1 cellular context compared by ENCODE assay signal in the genomic region with DNA sequence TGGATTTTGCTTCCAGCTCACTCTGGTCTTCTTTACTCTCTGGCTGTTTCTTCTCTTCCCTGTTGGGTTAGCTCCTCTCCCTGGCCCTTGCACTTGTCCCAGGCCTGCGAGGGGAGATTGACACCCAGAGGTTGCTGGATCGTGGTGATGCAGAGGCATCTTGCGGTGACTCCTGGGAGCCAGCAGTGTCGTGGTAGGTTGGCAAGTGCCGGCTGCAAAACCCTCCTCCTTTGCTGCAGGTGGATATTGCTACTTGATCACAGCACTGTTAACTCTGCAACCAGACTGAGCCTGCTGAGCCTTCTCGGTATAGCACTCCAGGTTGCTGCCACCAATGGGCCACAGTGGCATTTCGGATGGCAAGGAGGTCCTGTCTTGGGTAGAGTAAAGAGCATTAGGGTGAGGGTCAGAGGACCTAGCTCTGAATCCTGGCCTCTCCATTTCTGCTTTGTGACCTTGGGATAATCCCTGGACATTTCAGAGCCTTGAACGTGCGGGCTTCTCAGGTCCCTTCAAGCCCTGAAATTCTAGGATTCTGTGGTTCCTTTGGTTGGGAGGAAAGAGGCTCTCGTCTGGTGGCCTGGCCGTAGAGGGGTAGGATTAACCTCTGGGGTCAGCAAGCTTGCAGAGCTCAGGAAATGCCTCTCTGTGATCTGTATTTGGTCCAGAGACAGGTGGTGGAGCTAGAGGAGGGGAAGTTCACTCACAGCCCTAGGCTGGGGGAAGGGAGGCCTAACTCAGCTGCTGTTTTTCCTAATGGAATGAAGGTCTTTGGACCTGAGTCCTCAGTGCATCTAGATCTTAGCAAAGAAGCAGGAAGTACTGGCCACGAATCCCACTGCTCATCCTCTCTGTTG.
TF ChIP-seq lines count a peak whose summit lies in the region.

No MANE protein-coding gene starts in this region.

TF ChIP-seq in HepG2, 621 proteins besides CTCF, POLR2A, EP300 and RAD21 (continued from another document and continues in another):
- TF ChIP-seq, protein P1, sequence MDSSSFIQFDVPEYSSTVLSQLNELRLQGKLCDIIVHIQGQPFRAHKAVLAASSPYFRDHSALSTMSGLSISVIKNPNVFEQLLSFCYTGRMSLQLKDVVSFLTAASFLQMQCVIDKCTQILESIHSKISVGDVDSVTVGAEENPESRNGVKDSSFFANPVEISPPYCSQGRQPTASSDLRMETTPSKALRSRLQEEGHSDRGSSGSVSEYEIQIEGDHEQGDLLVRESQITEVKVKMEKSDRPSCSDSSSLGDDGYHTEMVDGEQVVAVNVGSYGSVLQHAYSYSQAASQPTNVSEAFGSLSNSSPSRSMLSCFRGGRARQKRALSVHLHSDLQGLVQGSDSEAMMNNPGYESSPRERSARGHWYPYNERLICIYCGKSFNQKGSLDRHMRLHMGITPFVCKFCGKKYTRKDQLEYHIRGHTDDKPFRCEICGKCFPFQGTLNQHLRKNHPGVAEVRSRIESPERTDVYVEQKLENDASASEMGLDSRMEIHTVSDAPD (CRISPR knock-in tag; IDR thresholded peaks at IDR 0.05), result 0 out of 2 replicates have a peak, but pooled peaks have one; percentile 43
- TF ChIP-seq MEF2D (CRISPR knock-in tag; IDR thresholded peaks at IDR 0.05), result 0 out of 2 replicates have a peak, but pooled peaks have one; percentile 44
- TF ChIP-seq ZNF207 (IDR thresholded peaks at IDR 0.05; ENCODE audit: borderline replicate concordance), result no peak
- TF ChIP-seq ZNF3 (CRISPR knock-in tag; IDR thresholded peaks at IDR 0.05), result no peak
- TF ChIP-seq, protein P2, sequence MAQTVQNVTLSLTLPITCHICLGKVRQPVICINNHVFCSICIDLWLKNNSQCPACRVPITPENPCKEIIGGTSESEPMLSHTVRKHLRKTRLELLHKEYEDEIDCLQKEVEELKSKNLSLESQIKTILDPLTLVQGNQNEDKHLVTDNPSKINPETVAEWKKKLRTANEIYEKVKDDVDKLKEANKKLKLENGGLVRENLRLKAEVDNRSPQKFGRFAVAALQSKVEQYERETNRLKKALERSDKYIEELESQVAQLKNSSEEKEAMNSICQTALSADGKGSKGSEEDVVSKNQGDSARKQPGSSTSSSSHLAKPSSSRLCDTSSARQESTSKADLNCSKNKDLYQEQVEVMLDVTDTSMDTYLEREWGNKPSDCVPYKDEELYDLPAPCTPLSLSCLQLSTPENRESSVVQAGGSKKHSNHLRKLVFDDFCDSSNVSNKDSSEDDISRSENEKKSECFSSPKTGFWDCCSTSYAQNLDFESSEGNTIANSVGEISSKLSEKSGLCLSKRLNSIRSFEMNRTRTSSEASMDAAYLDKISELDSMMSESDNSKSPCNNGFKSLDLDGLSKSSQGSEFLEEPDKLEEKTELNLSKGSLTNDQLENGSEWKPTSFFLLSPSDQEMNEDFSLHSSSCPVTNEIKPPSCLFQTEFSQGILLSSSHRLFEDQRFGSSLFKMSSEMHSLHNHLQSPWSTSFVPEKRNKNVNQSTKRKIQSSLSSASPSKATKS (CRISPR knock-in tag; IDR thresholded peaks at IDR 0.05), result no peak
- TF ChIP-seq RFX5 (IDR thresholded peaks at IDR 0.05; ENCODE audit: low read depth, low read length), result no peak
- TF ChIP-seq ZNF777 (CRISPR knock-in tag; IDR thresholded peaks at IDR 0.05), result no peak
- TF ChIP-seq KDM6A (CRISPR knock-in tag; IDR thresholded peaks at IDR 0.05; ENCODE audit: low read depth), result peak; percentile 47; the same call in 1 of the 2 replicates
- TF ChIP-seq, protein P3, sequence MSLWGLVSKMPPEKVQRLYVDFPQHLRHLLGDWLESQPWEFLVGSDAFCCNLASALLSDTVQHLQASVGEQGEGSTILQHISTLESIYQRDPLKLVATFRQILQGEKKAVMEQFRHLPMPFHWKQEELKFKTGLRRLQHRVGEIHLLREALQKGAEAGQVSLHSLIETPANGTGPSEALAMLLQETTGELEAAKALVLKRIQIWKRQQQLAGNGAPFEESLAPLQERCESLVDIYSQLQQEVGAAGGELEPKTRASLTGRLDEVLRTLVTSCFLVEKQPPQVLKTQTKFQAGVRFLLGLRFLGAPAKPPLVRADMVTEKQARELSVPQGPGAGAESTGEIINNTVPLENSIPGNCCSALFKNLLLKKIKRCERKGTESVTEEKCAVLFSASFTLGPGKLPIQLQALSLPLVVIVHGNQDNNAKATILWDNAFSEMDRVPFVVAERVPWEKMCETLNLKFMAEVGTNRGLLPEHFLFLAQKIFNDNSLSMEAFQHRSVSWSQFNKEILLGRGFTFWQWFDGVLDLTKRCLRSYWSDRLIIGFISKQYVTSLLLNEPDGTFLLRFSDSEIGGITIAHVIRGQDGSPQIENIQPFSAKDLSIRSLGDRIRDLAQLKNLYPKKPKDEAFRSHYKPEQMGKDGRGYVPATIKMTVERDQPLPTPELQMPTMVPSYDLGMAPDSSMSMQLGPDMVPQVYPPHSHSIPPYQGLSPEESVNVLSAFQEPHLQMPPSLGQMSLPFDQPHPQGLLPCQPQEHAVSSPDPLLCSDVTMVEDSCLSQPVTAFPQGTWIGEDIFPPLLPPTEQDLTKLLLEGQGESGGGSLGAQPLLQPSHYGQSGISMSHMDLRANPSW (CRISPR knock-in tag; IDR thresholded peaks at IDR 0.05; ENCODE audit: borderline replicate concordance), result 0 out of 2 replicates have a peak, but pooled peaks have one; percentile 37
- peak; percentile 14 for TF ChIP-seq SMC3 (IDR thresholded peaks at IDR 0.05; ENCODE audit: low read length)
- TF ChIP-seq, protein P4, sequence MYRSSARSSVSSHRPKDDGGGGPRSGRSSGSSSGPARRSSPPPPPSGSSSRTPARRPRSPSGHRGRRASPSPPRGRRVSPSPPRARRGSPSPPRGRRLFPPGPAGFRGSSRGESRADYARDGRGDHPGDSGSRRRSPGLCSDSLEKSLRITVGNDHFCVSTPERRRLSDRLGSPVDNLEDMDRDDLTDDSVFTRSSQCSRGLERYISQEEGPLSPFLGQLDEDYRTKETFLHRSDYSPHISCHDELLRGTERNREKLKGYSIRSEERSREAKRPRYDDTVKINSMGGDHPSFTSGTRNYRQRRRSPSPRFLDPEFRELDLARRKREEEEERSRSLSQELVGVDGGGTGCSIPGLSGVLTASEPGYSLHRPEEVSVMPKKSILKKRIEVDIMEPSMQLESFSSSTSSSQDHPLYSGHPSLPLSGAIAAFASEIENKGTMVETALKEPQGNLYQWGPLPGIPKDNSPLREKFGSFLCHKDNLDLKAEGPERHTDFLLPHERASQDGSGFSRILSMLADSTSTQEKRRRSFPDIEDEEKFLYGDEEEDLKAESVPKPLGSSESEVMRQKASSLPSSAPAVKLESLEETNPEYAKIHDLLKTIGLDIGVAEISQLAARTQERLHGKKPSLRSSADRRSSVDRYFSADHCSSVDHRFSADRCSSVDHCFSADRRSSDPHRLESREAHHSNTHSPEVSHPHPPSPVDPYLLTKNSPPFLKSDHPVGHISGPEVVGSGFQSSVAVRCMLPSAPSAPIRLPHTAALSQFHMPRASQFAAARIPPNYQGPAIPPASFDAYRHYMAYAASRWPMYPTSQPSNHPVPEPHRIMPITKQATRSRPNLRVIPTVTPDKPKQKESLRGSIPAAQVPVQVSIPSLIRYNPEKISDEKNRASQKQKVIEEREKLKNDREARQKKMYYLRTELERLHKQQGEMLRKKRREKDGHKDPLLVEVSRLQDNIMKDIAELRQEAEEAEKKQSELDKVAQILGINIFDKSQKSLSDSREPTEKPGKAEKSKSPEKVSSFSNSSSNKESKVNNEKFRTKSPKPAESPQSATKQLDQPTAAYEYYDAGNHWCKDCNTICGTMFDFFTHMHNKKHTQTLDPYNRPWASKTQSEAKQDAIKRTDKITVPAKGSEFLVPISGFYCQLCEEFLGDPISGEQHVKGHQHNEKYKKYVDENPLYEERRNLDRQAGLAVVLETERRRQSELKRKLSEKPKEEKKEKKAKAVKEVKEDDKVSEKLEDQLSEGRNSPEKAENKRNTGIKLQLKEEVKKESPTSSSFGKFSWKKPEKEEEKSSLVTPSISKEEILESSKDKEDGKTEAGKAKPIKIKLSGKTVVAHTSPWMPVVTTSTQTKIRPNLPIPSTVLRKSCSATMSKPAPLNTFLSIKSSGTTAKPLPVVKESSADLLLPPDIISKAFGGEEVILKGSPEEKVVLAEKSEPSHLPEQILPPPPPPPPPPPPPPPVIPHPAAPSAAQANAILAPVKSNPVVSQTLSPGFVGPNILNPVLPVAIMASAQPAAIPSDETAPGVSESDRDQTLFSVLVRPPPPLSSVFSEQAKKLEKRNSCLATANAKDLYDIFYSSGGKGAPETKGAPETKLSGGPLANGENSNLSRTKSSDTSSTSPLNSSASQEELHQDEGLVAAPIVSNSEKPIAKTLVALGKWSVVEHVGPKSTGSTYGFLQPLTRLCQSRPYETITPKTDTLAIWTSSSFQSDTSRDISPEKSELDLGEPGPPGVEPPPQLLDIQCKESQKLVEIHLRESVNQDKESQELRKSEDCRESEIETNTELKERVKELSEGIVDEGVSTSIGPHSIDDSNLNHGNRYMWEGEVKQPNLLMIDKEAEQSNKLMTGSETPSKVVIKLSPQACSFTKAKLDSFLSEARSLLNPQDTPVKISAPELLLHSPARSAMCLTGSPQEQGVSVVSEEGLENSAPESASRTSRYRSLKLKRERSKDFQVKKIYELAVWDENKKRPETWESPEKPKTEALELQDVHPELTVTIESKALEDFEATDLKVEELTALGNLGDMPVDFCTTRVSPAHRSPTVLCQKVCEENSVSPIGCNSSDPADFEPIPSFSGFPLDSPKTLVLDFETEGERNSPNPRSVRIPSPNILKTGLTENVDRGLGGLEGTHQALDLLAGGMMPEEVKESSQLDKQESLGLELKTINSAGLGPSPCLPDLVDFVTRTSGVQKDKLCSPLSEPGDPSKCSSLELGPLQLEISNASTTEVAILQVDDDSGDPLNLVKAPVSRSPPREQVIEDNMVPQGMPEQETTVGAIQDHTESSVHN (CRISPR knock-in tag; IDR thresholded peaks at IDR 0.05), result no peak
- TF ChIP-seq, protein P5, sequence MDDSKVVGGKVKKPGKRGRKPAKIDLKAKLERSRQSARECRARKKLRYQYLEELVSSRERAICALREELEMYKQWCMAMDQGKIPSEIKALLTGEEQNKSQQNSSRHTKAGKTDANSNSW (CRISPR knock-in tag; IDR thresholded peaks at IDR 0.05; ENCODE audit: borderline replicate concordance), result no peak
- no peak for TF ChIP-seq PAF1 (CRISPR knock-in tag; IDR thresholded peaks at IDR 0.05)
- TF ChIP-seq CCAR2 (optimal IDR thresholded peaks at IDR 0.05; ENCODE audit: low read depth, low read length), result no peak
- TF ChIP-seq SOX5 (CRISPR knock-in tag; IDR thresholded peaks at IDR 0.05; ENCODE audit: borderline replicate concordance), result peak; percentile 74; the same call in 1 of the 2 replicates
- TF ChIP-seq, protein P6, sequence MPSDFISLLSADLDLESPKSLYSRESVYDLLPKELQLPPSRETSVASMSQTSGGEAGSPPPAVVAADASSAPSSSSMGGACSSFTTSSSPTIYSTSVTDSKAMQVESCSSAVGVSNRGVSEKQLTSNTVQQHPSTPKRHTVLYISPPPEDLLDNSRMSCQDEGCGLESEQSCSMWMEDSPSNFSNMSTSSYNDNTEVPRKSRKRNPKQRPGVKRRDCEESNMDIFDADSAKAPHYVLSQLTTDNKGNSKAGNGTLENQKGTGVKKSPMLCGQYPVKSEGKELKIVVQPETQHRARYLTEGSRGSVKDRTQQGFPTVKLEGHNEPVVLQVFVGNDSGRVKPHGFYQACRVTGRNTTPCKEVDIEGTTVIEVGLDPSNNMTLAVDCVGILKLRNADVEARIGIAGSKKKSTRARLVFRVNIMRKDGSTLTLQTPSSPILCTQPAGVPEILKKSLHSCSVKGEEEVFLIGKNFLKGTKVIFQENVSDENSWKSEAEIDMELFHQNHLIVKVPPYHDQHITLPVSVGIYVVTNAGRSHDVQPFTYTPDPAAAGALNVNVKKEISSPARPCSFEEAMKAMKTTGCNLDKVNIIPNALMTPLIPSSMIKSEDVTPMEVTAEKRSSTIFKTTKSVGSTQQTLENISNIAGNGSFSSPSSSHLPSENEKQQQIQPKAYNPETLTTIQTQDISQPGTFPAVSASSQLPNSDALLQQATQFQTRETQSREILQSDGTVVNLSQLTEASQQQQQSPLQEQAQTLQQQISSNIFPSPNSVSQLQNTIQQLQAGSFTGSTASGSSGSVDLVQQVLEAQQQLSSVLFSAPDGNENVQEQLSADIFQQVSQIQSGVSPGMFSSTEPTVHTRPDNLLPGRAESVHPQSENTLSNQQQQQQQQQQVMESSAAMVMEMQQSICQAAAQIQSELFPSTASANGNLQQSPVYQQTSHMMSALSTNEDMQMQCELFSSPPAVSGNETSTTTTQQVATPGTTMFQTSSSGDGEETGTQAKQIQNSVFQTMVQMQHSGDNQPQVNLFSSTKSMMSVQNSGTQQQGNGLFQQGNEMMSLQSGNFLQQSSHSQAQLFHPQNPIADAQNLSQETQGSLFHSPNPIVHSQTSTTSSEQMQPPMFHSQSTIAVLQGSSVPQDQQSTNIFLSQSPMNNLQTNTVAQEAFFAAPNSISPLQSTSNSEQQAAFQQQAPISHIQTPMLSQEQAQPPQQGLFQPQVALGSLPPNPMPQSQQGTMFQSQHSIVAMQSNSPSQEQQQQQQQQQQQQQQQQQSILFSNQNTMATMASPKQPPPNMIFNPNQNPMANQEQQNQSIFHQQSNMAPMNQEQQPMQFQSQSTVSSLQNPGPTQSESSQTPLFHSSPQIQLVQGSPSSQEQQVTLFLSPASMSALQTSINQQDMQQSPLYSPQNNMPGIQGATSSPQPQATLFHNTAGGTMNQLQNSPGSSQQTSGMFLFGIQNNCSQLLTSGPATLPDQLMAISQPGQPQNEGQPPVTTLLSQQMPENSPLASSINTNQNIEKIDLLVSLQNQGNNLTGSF (CRISPR knock-in tag; IDR thresholded peaks at IDR 0.05), result no peak
- TF ChIP-seq ELF1 (CRISPR knock-in tag; IDR thresholded peaks at IDR 0.05), result peak; percentile 85
- TF ChIP-seq, protein P7, sequence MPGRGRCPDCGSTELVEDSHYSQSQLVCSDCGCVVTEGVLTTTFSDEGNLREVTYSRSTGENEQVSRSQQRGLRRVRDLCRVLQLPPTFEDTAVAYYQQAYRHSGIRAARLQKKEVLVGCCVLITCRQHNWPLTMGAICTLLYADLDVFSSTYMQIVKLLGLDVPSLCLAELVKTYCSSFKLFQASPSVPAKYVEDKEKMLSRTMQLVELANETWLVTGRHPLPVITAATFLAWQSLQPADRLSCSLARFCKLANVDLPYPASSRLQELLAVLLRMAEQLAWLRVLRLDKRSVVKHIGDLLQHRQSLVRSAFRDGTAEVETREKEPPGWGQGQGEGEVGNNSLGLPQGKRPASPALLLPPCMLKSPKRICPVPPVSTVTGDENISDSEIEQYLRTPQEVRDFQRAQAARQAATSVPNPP (CRISPR knock-in tag; IDR thresholded peaks at IDR 0.05), result peak; percentile 45; the same call in 1 of the 2 replicates
- TF ChIP-seq ZC3H4 (CRISPR knock-in tag; IDR thresholded peaks at IDR 0.05; ENCODE audit: borderline replicate concordance), result no peak
- peak; percentile 59; the same call in 1 of the 2 replicates for TF ChIP-seq PHF20 (CRISPR knock-in tag; IDR thresholded peaks at IDR 0.05)
- TF ChIP-seq, protein P8, sequence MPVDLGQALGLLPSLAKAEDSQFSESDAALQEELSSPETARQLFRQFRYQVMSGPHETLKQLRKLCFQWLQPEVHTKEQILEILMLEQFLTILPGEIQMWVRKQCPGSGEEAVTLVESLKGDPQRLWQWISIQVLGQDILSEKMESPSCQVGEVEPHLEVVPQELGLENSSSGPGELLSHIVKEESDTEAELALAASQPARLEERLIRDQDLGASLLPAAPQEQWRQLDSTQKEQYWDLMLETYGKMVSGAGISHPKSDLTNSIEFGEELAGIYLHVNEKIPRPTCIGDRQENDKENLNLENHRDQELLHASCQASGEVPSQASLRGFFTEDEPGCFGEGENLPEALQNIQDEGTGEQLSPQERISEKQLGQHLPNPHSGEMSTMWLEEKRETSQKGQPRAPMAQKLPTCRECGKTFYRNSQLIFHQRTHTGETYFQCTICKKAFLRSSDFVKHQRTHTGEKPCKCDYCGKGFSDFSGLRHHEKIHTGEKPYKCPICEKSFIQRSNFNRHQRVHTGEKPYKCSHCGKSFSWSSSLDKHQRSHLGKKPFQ (CRISPR knock-in tag; IDR thresholded peaks at IDR 0.05; ENCODE audit: insufficient replicate concordance), result no peak
- no peak for TF ChIP-seq SSRP1 (CRISPR knock-in tag; IDR thresholded peaks at IDR 0.05)
- TF ChIP-seq ZNF343 (CRISPR knock-in tag; IDR thresholded peaks at IDR 0.05), result peak; percentile 80; the same call in 1 of the 2 replicates
